ENCODE assay signal across 8 cellular contexts in the genomic region with DNA sequence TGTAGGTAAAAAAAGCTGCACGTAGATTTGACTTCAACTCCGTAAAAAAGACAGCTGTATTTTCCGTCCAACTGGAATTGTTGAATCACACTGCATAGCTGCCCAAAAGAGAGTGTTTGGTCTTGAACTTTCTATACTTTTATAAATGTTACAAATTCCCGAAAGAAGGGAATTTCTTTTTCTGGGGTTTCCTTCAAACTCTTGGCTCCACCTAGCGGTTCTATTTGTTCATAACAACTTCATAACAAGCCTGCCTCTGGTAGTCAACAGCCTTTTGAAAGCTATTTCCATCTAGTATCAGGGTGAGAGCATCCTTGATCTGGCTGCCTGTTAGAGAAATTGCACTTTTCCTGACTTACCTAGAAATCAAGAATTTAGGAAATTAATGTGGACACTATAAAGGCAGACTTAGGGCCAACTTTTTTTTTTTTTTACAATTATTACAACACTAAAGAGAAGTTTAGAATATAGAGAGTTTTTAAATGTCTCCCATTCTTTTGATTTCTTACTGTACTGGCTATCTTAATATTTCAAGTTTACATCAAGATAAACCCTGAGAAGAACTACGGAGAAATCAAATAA. TPM values are rescaled to one million over a fixed set of nuclear protein-coding genes. Genes with fewer than 3 reads are reported as not detected.
DNase-seq lines count a peak whose midpoint lies in the region; ATAC-seq and TF ChIP-seq lines count a peak whose summit lies in the region.

No MANE protein-coding gene starts in this region.

- peak; percentile 55 for DNase-seq in D341Med (ENCODE audit: low spot score)
- peak; percentile 18 to 40 for DNase-seq in HL-60 (ENCODE audit: low read depth in 1 of 2, low spot score in 1 of 2)
- peak; percentile 46 for DNase-seq in NOMO-1 treated with DMSO at 0.1 percent for 48 hours (lab: John Stamatoyannopoulos, UW; ENCODE audit: unreplicated experiment)
- peak; percentile 55 for DNase-seq in brain microvascular endothelial cell
- DNase-seq in iris pigment epithelial cell (ENCODE audit: low read depth), result peak; percentile 69
- DNase-seq in spleen, result no peak

- H3K4me1 ChIP-seq in spleen, result peaks cover 13 to 55% (median 27%) of the 10 kb centered on the region in 6 donors

- H3K9me3 ChIP-seq in spleen, result no peaks in the 10 kb centered on the region

- intact Hi-C loops in spleen (cut with DNase I; ENCODE audit: low total_unique reads), result loop anchor here (5.0 to 10.0 kb wide), 2 partner anchors 423 to 470 kb away; no protein-coding TSS in a partner anchor

- peak; percentile 7 for TF ChIP-seq CTCF in HL-60 (IDR thresholded peaks at IDR 0.05; ENCODE audit: insufficient read depth, low read length)
- peak; percentile 66 for TF ChIP-seq CTCF in brain microvascular endothelial cell (IDR thresholded peaks at IDR 0.05; ENCODE audit: low read depth, low read length, missing control alignments)
- TF ChIP-seq CTCF in spleen (IDR thresholded peaks at IDR 0.05 in 8 of 11, conservative IDR thresholded peaks at IDR 0.05 in 3 of 11), result peak; percentile 44 to 84 (median 67)

- H3K27ac ChIP-seq in HL-60 (replicated peaks) (no peak overlapping the region), brain microvascular endothelial cell (no peak overlapping the region), spleen (no peak overlapping the region)

- WGBS in spleen, 5 donors, result 25 to 36% (median 28%) methylated on average over 6 of the region's 6 CpGs

- no peak for TF ChIP-seq POLR2A in spleen (IDR thresholded peaks at IDR 0.05)

- ATAC-seq in GM21381 (IDR thresholded peaks at IDR 0.05; ENCODE audit: unreplicated experiment) (no peak), HG03439 (IDR thresholded peaks at IDR 0.05; ENCODE audit: unreplicated experiment) (no peak)

- H3K36me3 ChIP-seq in brain microvascular endothelial cell (replicated peaks), result no peaks in the 10 kb centered on the region
- no peaks in the 10 kb centered on the region for H3K36me3 ChIP-seq in spleen

- H3K27me3 ChIP-seq in HL-60 (ENCODE audit: insufficient read depth, poor library complexity, severe bottlenecking) (no peaks in the 10 kb centered on the region), brain microvascular endothelial cell (replicated peaks) (no peaks in the 10 kb centered on the region), spleen (replicated peaks in 1 of 7) (no peaks in the 10 kb centered on the region)

- H3K4me3 ChIP-seq in HL-60 (replicated peaks; ENCODE audit: insufficient read depth, low read length) (no peak overlapping the region), brain microvascular endothelial cell (ENCODE audit: low read depth, low read length) (no peak overlapping the region), spleen (no peak overlapping the region)

- in situ Hi-C loops in brain microvascular endothelial cell (cut with HindIII; ENCODE audit: low pct_ligation_motif_present, low sequenced_read_pairs), result no loop called here

RNA-seq across cellular contexts. Expression of a gene that starts 48.1 kb away (rescaled TPM):
- total RNA-seq in spleen, result 10 to 100 TPM; 18.3 to 35.6 (median 23.6) TPM
- 1 to 10 TPM; 3.9 to 5.5 (median 4.0) TPM for polyA plus RNA-seq in spleen

Comparison
In these comparisons a context has a peak if more than half of its experiments do, and no peak if none do; other contexts are left out.
1. CTCF ChIP-seq: peak in every context shown above with its lines; median percentile 67 in spleen; 66 in brain microvascular endothelial cell; 7 in HL-60.